Comparison of ENCODE assay signal across 8 cellular contexts in genomic region chr12:67630373-67631088, GRCh38. TPM values are rescaled to one million over a fixed set of nuclear protein-coding genes. Genes with fewer than 3 reads are reported as not detected.
DNase-seq lines count a peak whose midpoint lies in the region; TF ChIP-seq lines count a peak whose summit lies in the region.

No MANE protein-coding gene starts in this region.

- H3K36me3 ChIP-seq in H7 (replicated peaks; ENCODE audit: control insufficient read depth, insufficient read depth, low read length) = no peaks in the 10 kb centered on the region
- H3K36me3 ChIP-seq in MM.1S (replicated peaks; ENCODE audit: insufficient read depth, low read length) = no peaks in the 10 kb centered on the region
- H3K36me3 ChIP-seq in esophagus squamous epithelium = no peaks in the 10 kb centered on the region

- intact Hi-C loops in esophagus squamous epithelium (cut with DNase I) = no loop called here

- H3K4me3 Mint-ChIP-seq in HFFc6 = no peak overlapping the region

- no peaks in the 10 kb centered on the region for H3F3A ChIP-seq in MM.1S (ENCODE audit: insufficient read depth, low read length)

- no peak overlapping the region for H3K27ac Mint-ChIP-seq in HFFc6

- no peak overlapping the region for H3K9ac ChIP-seq in MM.1S (ENCODE audit: low read length)

- TF ChIP-seq CTCF in GM12875 (IDR thresholded peaks at IDR 0.05; ENCODE audit: borderline replicate concordance, insufficient read depth, low read depth, low read length) = peak; percentile 10; the same call in 1 of the 2 replicates
- peak; percentile 30 for TF ChIP-seq CTCF in MM.1S (IDR thresholded peaks at IDR 0.05; ENCODE audit: low read length)
- peak in 4 of 6 experiments; percentile 17 to 37 (median 24) for TF ChIP-seq CTCF in esophagus squamous epithelium (IDR thresholded peaks at IDR 0.05)
- TF ChIP-seq CTCF in HFFc6 (IDR thresholded peaks at IDR 0.05) = no peak

- peaks cover 16% of the 10 kb centered on the region for H3K27me3 Mint-ChIP-seq in HFFc6 (ENCODE audit: insufficient read depth)

- H2AFZ ChIP-seq in MM.1S (ENCODE audit: low read length) = peak overlapping the region; percentile 26

- 54 to 59% methylated on average over 7 of the region's 7 CpGs for WGBS in esophagus squamous epithelium, 2 donors

- no peaks in the 10 kb centered on the region for H3K36me3 Mint-ChIP-seq in HFFc6 (ENCODE audit: low read depth)

- H3K27me3 ChIP-seq in H7 (ENCODE audit: control insufficient read depth, insufficient read depth, low read length) (no peaks in the 10 kb centered on the region), MM.1S (replicated peaks; ENCODE audit: insufficient read depth, low read length) (no peaks in the 10 kb centered on the region), esophagus squamous epithelium (no peaks in the 10 kb centered on the region)

- H3K4me3 ChIP-seq in GM12875 (ENCODE audit: low read depth, low read length) = no peak overlapping the region
- H3K4me3 ChIP-seq in H7 (ENCODE audit: insufficient read depth, low read depth, low read length) = no peak overlapping the region
- peak overlapping the region; percentile 1; the same call in 1 of the 2 replicates for H3K4me3 ChIP-seq in MM.1S (ENCODE audit: low read length)
- no peak overlapping the region for H3K4me3 ChIP-seq in esophagus squamous epithelium

- no peaks in the 10 kb centered on the region for H3K79me2 ChIP-seq in MM.1S (ENCODE audit: low read length)

- no peaks in the 10 kb centered on the region for H3K9me3 Mint-ChIP-seq in HFFc6

- H3K9me2 ChIP-seq in MM.1S (replicated peaks; ENCODE audit: insufficient read depth, low read length) = no peaks in the 10 kb centered on the region

- no peaks in the 10 kb centered on the region for H4K20me1 ChIP-seq in MM.1S (ENCODE audit: insufficient read depth, low read length)

- H3K4me1 ChIP-seq in MM.1S (ENCODE audit: low read length) (peaks cover 16% of the 10 kb centered on the region), esophagus squamous epithelium (peaks cover 0 to 23% (median 3%) of the 10 kb centered on the region in 3 donors)

- TF ChIP-seq POLR2A in esophagus squamous epithelium (IDR thresholded peaks at IDR 0.05) = no peak

- H3K27ac ChIP-seq in MM.1S (ENCODE audit: low read length) (0 out of 2 replicates have a peak overlapping the region, but pooled peaks have one; percentile 2), esophagus squamous epithelium (peak overlapping the region in 2 of 4 donors; percentile 9 to 10)

- DNase-seq in H7 (peak; percentile 42), MM.1S (peak; percentile 87), esophagus squamous epithelium (lab: John Stamatoyannopoulos, UW) (peak; percentile 21), HFFc6 (no peak), NCI-H446 treated with DMSO at 0.1 percent for 48 hours (lab: John Stamatoyannopoulos, UW) (no peak)
- DNase-seq in activated CD4-positive, alpha-beta T cell treated with anti-CD3 and anti-CD28 coated beads, Interleukin-2, amount 50 U/mL, for 48 hours = peak; percentile 65 to 73
- peak; percentile 19 to 51 for DNase-seq in stimulated activated CD4-positive, alpha-beta T cell treated with anti-CD3 and anti-CD28 coated beads, Interleukin-1b, Interleukin-23, amount 100 ng/mL, for 4 hours (ENCODE audit: low read depth in 2 of 2)

- no peaks in the 10 kb centered on the region for H3K9me3 ChIP-seq in MM.1S (replicated peaks; ENCODE audit: insufficient read depth, low read length)
- H3K9me3 ChIP-seq in esophagus squamous epithelium = no peaks in the 10 kb centered on the region

- peaks cover 6% of the 10 kb centered on the region for H3K4me1 Mint-ChIP-seq in HFFc6 (ENCODE audit: low read depth)

- peak overlapping the region; percentile 42 for H3K4me2 ChIP-seq in MM.1S (ENCODE audit: low read depth, low read length)

RNA-seq across cellular contexts. Expression of gene DYRK2, which starts 18.0 kb away (rescaled TPM):
- 32.3 and 32.4 TPM in 2 replicates for total RNA-seq in H7 (2014; rRNA removed; shearing (Covaris generic))
- 10 to 100 TPM; 14.9 to 22.1 (median 15.7) TPM for total RNA-seq in esophagus squamous epithelium
- total RNA-seq in HFFc6 (2021; fragmentation: NEBNext Ultra II Directional; extraction: Animal tissue kit (Norgen Biotek cat#: 25700)) = 10 to 100 TPM; 30.4 to 40.1 (median 31.6) TPM

Comparison
In these comparisons a context has a peak if more than half of its experiments do, and no peak if none do; other contexts are left out.
1. DNase-seq: peak in H7 (single experiment), MM.1S (single experiment), activated CD4-positive, alpha-beta T cell treated with anti-CD3 and anti-CD28 coated beads, Interleukin-2, amount 50 U/mL, for 48 hours (2 of 2), esophagus squamous epithelium (single experiment) and stimulated activated CD4-positive, alpha-beta T cell treated with anti-CD3 and anti-CD28 coated beads, Interleukin-1b, Interleukin-23, amount 100 ng/mL, for 4 hours (2 of 2); none in HFFc6 (single experiment) and NCI-H446 treated with DMSO at 0.1 percent for 48 hours (single experiment).